In genomic region chr9:112887377-112887776, GRCh38 we compare ENCODE assay signal across 2 cellular contexts.
A peak's percentile ranks its signal among the peaks of the same experiment; 100 is the strongest.
TF ChIP-seq lines count a peak whose summit lies in the region.

No MANE protein-coding gene starts in this region.

TF ChIP-seq in Ishikawa, 13 proteins besides CTCF, POLR2A, EP300 and RAD21 (continued from another document):
- TF ChIP-seq REST (IDR thresholded peaks at IDR 0.05; ENCODE audit: low read depth) (no peak), CREB1 (IDR thresholded peaks at IDR 0.05; ENCODE audit: low read depth) (no peak), TAF1 (IDR thresholded peaks at IDR 0.05; ENCODE audit: low read depth) (no peak), TCF12 (IDR thresholded peaks at IDR 0.05; ENCODE audit: low read depth) (no peak), YY1 (IDR thresholded peaks at IDR 0.05; ENCODE audit: low read depth) (no peak)
TF ChIP-seq in Ishikawa: peak in this region for 0.

TF ChIP-seq in K562, 482 proteins besides CTCF, POLR2A, EP300 and RAD21 (continued from another document):
- TF ChIP-seq ZBTB12 (CRISPR knock-in tag; IDR thresholded peaks at IDR 0.05), result no peak
- no peak for TF ChIP-seq CSDE1 (IDR thresholded peaks at IDR 0.05)
- TF ChIP-seq SMC3 (conservative IDR thresholded peaks at IDR 0.05; ENCODE audit: insufficient read depth, low read depth, low read length), result peak; percentile 37; the same call in 1 of the 2 replicates
- no peak for TF ChIP-seq POLR3G (IDR thresholded peaks at IDR 0.05; ENCODE audit: extremely low read depth, insufficient read length, insufficient replicate concordance)
- no peak for TF ChIP-seq ZBTB8A (IDR thresholded peaks at IDR 0.05; ENCODE audit: partially characterized antibody)
- no peak for TF ChIP-seq SMARCB1 (IDR thresholded peaks at IDR 0.05; ENCODE audit: insufficient read length, low read depth)
- no peak for TF ChIP-seq SMARCA5 (IDR thresholded peaks at IDR 0.05)
- peak; percentile 27; the same call in 1 of the 2 replicates for TF ChIP-seq SPI1 (IDR thresholded peaks at IDR 0.05; ENCODE audit: borderline replicate concordance, low read depth, low read length)
- TF ChIP-seq ZNF24 (IDR thresholded peaks at IDR 0.05), result no peak
- TF ChIP-seq BRF2 (IDR thresholded peaks at IDR 0.05; ENCODE audit: borderline replicate concordance, insufficient read depth, insufficient read length), result no peak
- TF ChIP-seq RBM17 (IDR thresholded peaks at IDR 0.05; ENCODE audit: borderline replicate concordance, low read depth, low read length), result no peak
- TF ChIP-seq CBX8 (IDR thresholded peaks at IDR 0.05; ENCODE audit: borderline replicate concordance, extremely low read depth, low read depth, low read length, poor library complexity, severe bottlenecking), result no peak
- TF ChIP-seq ZBTB49 (CRISPR knock-in tag; IDR thresholded peaks at IDR 0.05; ENCODE audit: borderline replicate concordance), result no peak
- no peak for TF ChIP-seq XRCC5 (IDR thresholded peaks at IDR 0.05; ENCODE audit: low read depth, low read length)
- no peak for TF ChIP-seq ZNF232 (CRISPR knock-in tag; IDR thresholded peaks at IDR 0.05)
- no peak for TF ChIP-seq ZSCAN29 (IDR thresholded peaks at IDR 0.05)
- TF ChIP-seq CHD7 (IDR thresholded peaks at IDR 0.05; ENCODE audit: low read depth, low read length), result no peak
- TF ChIP-seq CHAMP1 (IDR thresholded peaks at IDR 0.05), result no peak
